In the genomic region with DNA sequence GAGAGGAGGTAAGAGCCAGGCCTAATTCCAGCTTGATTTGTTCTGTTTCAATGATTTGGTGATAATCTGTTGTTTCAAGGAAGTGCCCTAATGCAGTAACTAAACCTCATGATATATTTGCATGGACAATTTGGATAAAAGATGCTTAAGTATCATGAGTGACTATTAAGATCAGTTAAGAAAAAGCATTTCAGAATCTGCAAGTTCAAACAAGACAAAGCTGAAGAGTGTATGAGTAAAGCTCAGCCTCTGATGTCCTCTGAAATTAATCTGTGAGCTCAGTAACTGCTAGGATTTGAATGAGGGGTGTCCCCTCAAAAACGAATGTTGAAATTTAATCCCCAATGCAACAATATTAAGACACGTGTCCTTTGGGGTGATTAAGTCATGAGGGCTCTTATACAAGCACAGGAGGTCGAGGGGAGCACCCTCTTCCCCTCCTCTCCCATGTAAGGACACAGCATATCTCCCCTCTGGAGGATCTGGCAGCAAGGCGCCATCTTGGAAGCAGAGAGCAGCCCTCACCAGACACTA, we compare ENCODE assay signal across 26 cellular contexts.
"Had no signal": no experiment of that assay in that cellular context is flagged by ENCODE, and none has a peak within 500 bp of the region (broad histone marks: within the 10 kb centered on the region; RNA-seq: fewer than 3 reads in every experiment).

No MANE protein-coding gene starts in this region.

- DNase-seq: islet precursor cell; left ventricle myocardium inferior; midbrain; mucosa of descending colon; naive thymus-derived CD4-positive, alpha-beta T cell; nucleus accumbens; pancreas; posterior cingulate gyrus; retina; right cardiac atrium; stimulated activated CD4-positive, alpha-beta T cell treated with anti-CD3 and anti-CD28 coated beads, Interleukin-12 subunit alpha, Interleukin-12 subunit beta, amount 100 ng/mL, for 4 hours; stimulated activated CD4-positive, alpha-beta T cell treated with anti-CD3 and anti-CD28 coated beads, Interleukin-15, amount 100 ng/mL, for 24 hours; stimulated activated CD4-positive, alpha-beta T cell treated with anti-CD3 and anti-CD28 coated beads, Interleukin-2, amount 100 ng/mL, for 24 hours; stimulated activated CD4-positive, alpha-beta T cell treated with anti-CD3 and anti-CD28 coated beads, Interleukin-4, amount 100 ng/mL, for 1 hour; stimulated activated naive CD4-positive, alpha-beta T cell; stimulated activated naive CD8-positive, alpha-beta T cell treated with anti-CD3 and anti-CD28 coated beads, Interleukin-15, amount 100 ng/mL, for 72 hours; substantia nigra; uterus had no signal

- H3K4me3 ChIP-seq: left ventricle myocardium inferior, lung, mucosa of descending colon, pancreas, prostate gland, skin epidermis, tibial nerve, uterus had no signal

- H3K27me3 ChIP-seq: pancreas, tibial nerve, uterus had no signal

- FAIRE-seq: pancreas had no signal

- H3K27me3 Mint-ChIP-seq: memory B cell; naive thymus-derived CD4-positive, alpha-beta T cell; natural killer cell treated with Interleukin-12 subunit alpha and Interleukin-12 subunit beta and Interleukin-15 and Interleukin-18, amount 100 ng/mL, for 72 hours; stimulated activated naive CD8-positive, alpha-beta T cell treated with anti-CD3 and anti-CD28 coated beads, Interleukin-15, amount 100 ng/mL, for 72 hours had no signal

- H3K27ac ChIP-seq: left ventricle myocardium inferior, pancreas, prostate gland, skin epidermis, tibial nerve, uterus had no signal

- H3K9me3 ChIP-seq: left ventricle myocardium inferior, pancreas, prostate gland, tibial nerve, uterus had no signal

- H3K27ac Mint-ChIP-seq: memory B cell; naive thymus-derived CD4-positive, alpha-beta T cell; natural killer cell treated with Interleukin-12 subunit alpha and Interleukin-12 subunit beta and Interleukin-15 and Interleukin-18, amount 100 ng/mL, for 72 hours; type B pancreatic cell had no signal

- H3K4me1 Mint-ChIP-seq: memory B cell; naive thymus-derived CD4-positive, alpha-beta T cell; neural crest cell; stimulated activated naive CD8-positive, alpha-beta T cell treated with anti-CD3 and anti-CD28 coated beads, Interleukin-15, amount 100 ng/mL, for 72 hours had no signal

- H3K36me3 Mint-ChIP-seq: memory B cell; naive thymus-derived CD4-positive, alpha-beta T cell; type B pancreatic cell had no signal

- H3K4me1 ChIP-seq: left ventricle myocardium inferior, prostate gland, uterus had no signal

- H3K4me3 Mint-ChIP-seq: memory B cell; naive thymus-derived CD4-positive, alpha-beta T cell; natural killer cell treated with Interleukin-12 subunit alpha and Interleukin-12 subunit beta and Interleukin-15 and Interleukin-18, amount 100 ng/mL, for 72 hours; neural crest cell; stimulated activated naive CD8-positive, alpha-beta T cell treated with anti-CD3 and anti-CD28 coated beads, Interleukin-15, amount 100 ng/mL, for 72 hours; type B pancreatic cell had no signal

- H3K36me3 ChIP-seq: left ventricle myocardium inferior, pancreas, prostate gland, tibial nerve, uterus had no signal
